In the genomic region with DNA sequence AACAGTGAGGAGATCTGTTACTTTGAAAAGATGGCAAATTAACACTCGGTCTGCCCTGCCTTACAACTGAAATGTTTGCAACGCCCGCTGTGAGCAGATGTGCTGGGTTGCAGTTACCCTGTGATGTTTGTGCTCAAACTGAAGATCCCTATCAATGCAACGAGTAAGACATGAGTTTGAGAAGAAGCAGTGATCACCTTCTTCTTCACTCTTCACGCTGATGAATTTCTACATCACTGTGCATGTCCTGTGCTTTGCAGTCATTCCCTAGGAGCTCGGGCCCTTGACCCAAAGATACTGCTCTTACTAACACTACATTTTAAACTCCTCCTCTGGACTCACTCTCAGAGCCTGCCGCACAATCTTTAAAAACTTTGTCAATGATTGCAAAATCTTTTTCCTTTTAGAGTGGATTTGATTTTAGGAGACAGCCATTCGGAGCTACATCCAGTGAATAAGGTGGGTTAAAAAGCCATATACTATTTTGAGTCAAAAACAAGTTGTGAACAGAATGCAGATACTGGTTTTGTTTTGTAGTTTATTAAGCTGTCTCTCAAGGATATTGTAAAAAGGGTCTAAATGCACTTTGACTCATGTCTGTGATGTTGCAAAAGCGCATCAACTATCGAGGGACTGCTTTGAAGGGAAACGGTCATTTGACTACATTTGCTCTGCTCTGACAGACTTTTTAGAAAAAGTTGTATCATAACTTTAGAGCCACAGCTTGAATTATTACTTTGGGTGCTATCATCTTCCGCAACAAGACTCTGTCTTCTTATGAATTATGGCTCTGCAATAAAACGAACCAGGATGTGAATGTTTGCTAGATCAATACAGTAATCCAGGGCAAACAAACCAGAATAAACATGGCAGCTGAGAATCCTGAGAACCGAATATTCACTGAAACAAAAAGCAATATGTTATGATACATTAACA, we compare ENCODE assay signal across 11 cellular contexts. TPM values are rescaled to one million over a fixed set of nuclear protein-coding genes. Genes with fewer than 3 reads are reported as not detected.
DNase-seq lines count a peak whose midpoint lies in the region; ATAC-seq and TF ChIP-seq lines count a peak whose summit lies in the region.
"Had no signal": no experiment of that assay in that cellular context is flagged by ENCODE, and none has a peak within 500 bp of the region (broad histone marks: within the 10 kb centered on the region; RNA-seq: fewer than 3 reads in every experiment).

No MANE protein-coding gene starts in this region.

- DNase-seq in GM12864 (ENCODE audit: low read depth) (no peak), NCI-H146 treated with DMSO at 0.1 percent for 48 hours (lab: John Stamatoyannopoulos, UW; ENCODE audit: unreplicated experiment) (peak; percentile 89), heart left ventricle (no peak), C1 segment of cervical spinal cord (lab: John Stamatoyannopoulos, UW) (no peak)
- peak; percentile 48 for DNase-seq in activated CD8-positive, alpha-beta T cell treated with anti-CD3 and anti-CD28 coated beads, Interleukin-2, amount 10 ng/mL, durations not matched to agents 7 days and 5 days
- DNase-seq in stimulated activated CD8-positive, alpha-beta memory T cell treated with anti-CD3 and anti-CD28 coated beads, Interleukin-4, amount 100 ng/mL, for 48 hours = no peak
- DNase-seq: foreskin keratinocyte; NK-92 treated with Interleukin-12 subunit alpha and Interleukin-12 subunit beta, amount 100 ng/mL, for 24 hours; nucleus accumbens had no signal

- ATAC-seq in activated CD8-positive, alpha-beta T cell treated with anti-CD3 and anti-CD28 coated beads, Interleukin-2, amount 10 ng/mL, durations not matched to agents 7 days and 5 days = peak; percentile 11
- ATAC-seq in GM18873 (IDR thresholded peaks at IDR 0.05; ENCODE audit: low FRiP score, unreplicated experiment) = no peak
- ATAC-seq in heart left ventricle = no peak
- ATAC-seq: foreskin keratinocyte had no signal

- 66 to 72% (median 70%) methylated on average over 14 of the region's 14 CpGs for WGBS in heart left ventricle, 4 donors

- POLR2A ChIA-PET in activated CD8-positive, alpha-beta T cell treated with anti-CD3 and anti-CD28 coated beads, Interleukin-2, amount 10 ng/mL, durations not matched to agents 7 days and 5 days (lab: Charles Lee) = interaction anchor here (0.7 to 16.0 kb wide), 7 partner anchors 9 to 134 kb away, joined by 3 to 517 read pairs (median 4); a partner anchor contains a TSS

- peak overlapping the region; percentile 93 for H3K4me3 Mint-ChIP-seq in activated CD8-positive, alpha-beta T cell treated with anti-CD3 and anti-CD28 coated beads, Interleukin-2, amount 10 ng/mL, durations not matched to agents 7 days and 5 days
- no peak overlapping the region for H3K4me3 Mint-ChIP-seq in nephron

- intact Hi-C loops in heart left ventricle (cut with DNase I) = no loop called here

- peaks cover 77% of the 10 kb centered on the region for H3K4me1 Mint-ChIP-seq in activated CD8-positive, alpha-beta T cell treated with anti-CD3 and anti-CD28 coated beads, Interleukin-2, amount 10 ng/mL, durations not matched to agents 7 days and 5 days (ENCODE audit: low read depth)
- H3K4me1 Mint-ChIP-seq in nephron = peaks cover 18% of the 10 kb centered on the region

- CTCF ChIA-PET in activated CD8-positive, alpha-beta T cell treated with anti-CD3 and anti-CD28 coated beads, Interleukin-2, amount 10 ng/mL, durations not matched to agents 7 days and 5 days (lab: Charles Lee) = interaction anchor here (0.7 to 11.9 kb wide), 16 partner anchors 9 to 135 kb away, joined by 3 to 149 read pairs (median 5); a partner anchor contains a TSS

- H3K27me3 Mint-ChIP-seq in activated CD8-positive, alpha-beta T cell treated with anti-CD3 and anti-CD28 coated beads, Interleukin-2, amount 10 ng/mL, durations not matched to agents 7 days and 5 days (ENCODE audit: low read depth) = no peaks in the 10 kb centered on the region
- H3K27me3 Mint-ChIP-seq in nephron (ENCODE audit: low read depth) = peaks cover 15% of the 10 kb centered on the region

- H3K36me3 Mint-ChIP-seq in activated CD8-positive, alpha-beta T cell treated with anti-CD3 and anti-CD28 coated beads, Interleukin-2, amount 10 ng/mL, durations not matched to agents 7 days and 5 days (ENCODE audit: low read depth) = peaks cover 5% of the 10 kb centered on the region
- no peaks in the 10 kb centered on the region for H3K36me3 Mint-ChIP-seq in nephron (ENCODE audit: low read depth)

- peak overlapping the region; percentile 97 for H3K4me3 ChIP-seq in GM12864 (ENCODE audit: low read depth, low read length)
- H3K4me3 ChIP-seq in heart left ventricle = peak overlapping the region in 1 of 12 donors; percentile 15

- H3K4me1 ChIP-seq in heart left ventricle = no peaks in the 10 kb centered on the region

- no peaks in the 10 kb centered on the region for H3K36me3 ChIP-seq in heart left ventricle

- H3K27me3 ChIP-seq in heart left ventricle = peaks cover 0 to 5% (median 0%) of the 10 kb centered on the region in 9 donors
- H3K27me3 ChIP-seq: foreskin keratinocyte had no signal

- H3K27ac Mint-ChIP-seq in activated CD8-positive, alpha-beta T cell treated with anti-CD3 and anti-CD28 coated beads, Interleukin-2, amount 10 ng/mL, durations not matched to agents 7 days and 5 days = peak overlapping the region; percentile 81
- H3K27ac Mint-ChIP-seq in nephron = peak overlapping the region in 2 of 3 experiments; percentile 14 to 48

- no peak for TF ChIP-seq POLR2A in heart left ventricle (IDR thresholded peaks at IDR 0.05)

- H3K9me3 Mint-ChIP-seq in activated CD8-positive, alpha-beta T cell treated with anti-CD3 and anti-CD28 coated beads, Interleukin-2, amount 10 ng/mL, durations not matched to agents 7 days and 5 days (ENCODE audit: insufficient read depth) = no peaks in the 10 kb centered on the region
- no peaks in the 10 kb centered on the region for H3K9me3 Mint-ChIP-seq in nephron

- H3K9me3 ChIP-seq in heart left ventricle = no peaks in the 10 kb centered on the region

- H3K27ac ChIP-seq in heart left ventricle = peak overlapping the region in 1 of 12 donors; percentile 78
- H3K27ac ChIP-seq: foreskin keratinocyte had no signal

- TF ChIP-seq CTCF in GM12864 (IDR thresholded peaks at IDR 0.05; ENCODE audit: low read depth, low read length, missing control alignments) (no peak), nephron (IDR thresholded peaks at IDR 0.05; ENCODE audit: unreplicated experiment in 3 of 3) (no peak), heart left ventricle (IDR thresholded peaks at IDR 0.05) (no peak)

RNA-seq across cellular contexts. Expression of a gene that starts 5.7 kb away (rescaled TPM):
- total RNA-seq in activated CD8-positive, alpha-beta T cell treated with anti-CD3 and anti-CD28 coated beads, Interleukin-2, amount 10 ng/mL, durations not matched to agents 7 days and 5 days = 100 to 1,000 TPM; 147 to 159 TPM
- total RNA-seq in heart left ventricle = 1 to 10 TPM in 2 of 9 donors, under 1 TPM in 3, not detected in 4; 0.30 to 6.6 (median 0.63) TPM
- under 1 TPM in 1 of 2 donors, not detected in 1; 0.35 TPM for polyA plus RNA-seq in heart left ventricle
- total RNA-seq: foreskin keratinocyte had no signal
- polyA plus RNA-seq: foreskin keratinocyte had no signal

Comparison
In these comparisons a context has a peak if more than half of its experiments do, and no peak if none do; other contexts are left out.
1. DNase-seq: peak in NCI-H146 treated with DMSO at 0.1 percent for 48 hours (single experiment) and activated CD8-positive, alpha-beta T cell treated with anti-CD3 and anti-CD28 coated beads, Interleukin-2, amount 10 ng/mL, durations not matched to agents 7 days and 5 days (single experiment); none in GM12864 (single experiment), heart left ventricle (0 of 5), C1 segment of cervical spinal cord (0 of 14) and stimulated activated CD8-positive, alpha-beta memory T cell treated with anti-CD3 and anti-CD28 coated beads, Interleukin-4, amount 100 ng/mL, for 48 hours (single experiment).
2. RNA of a gene that starts 5.7 kb away (total RNA-seq): 147 to 159 TPM in activated CD8-positive, alpha-beta T cell treated with anti-CD3 and anti-CD28 coated beads, Interleukin-2, amount 10 ng/mL, durations not matched to agents 7 days and 5 days; 0.30 to 6.6 TPM in heart left ventricle; every median in the first group is over 10 times any median in the second.